ENCODE assay signal across 14 cellular contexts in genomic region chr1:203199002-203199401, GRCh38. TPM values are rescaled to one million over a fixed set of nuclear protein-coding genes. Genes with fewer than 3 reads are reported as not detected.
"Had no signal": no experiment of that assay in that cellular context is flagged by ENCODE, and none has a peak within 500 bp of the region (broad histone marks: within the 10 kb centered on the region; RNA-seq: fewer than 3 reads in every experiment).

No MANE protein-coding gene starts in this region.

- H3K4me2 ChIP-seq: neural progenitor cell had no signal

- DNase-seq: activated CD4-positive, alpha-beta T cell treated with anti-CD3 and anti-CD28 coated beads for 48 hours; activated naive CD4-positive, alpha-beta T cell treated with anti-CD3 and anti-CD28 coated beads, Interleukin-2, amount 10 ng/mL, durations not matched to agents 7 days and 5 days; foreskin keratinocyte; heart right ventricle; small intestine; T-cell; transverse colon had no signal

- H3K27me3 ChIP-seq: neural progenitor cell, transverse colon had no signal

- H3K4me3 ChIP-seq: heart right ventricle, neural progenitor cell, SK-N-MC, transverse colon had no signal

- H3K4me1 ChIP-seq: foreskin keratinocyte, neural progenitor cell had no signal

- H3K36me3 ChIP-seq: heart right ventricle, neural progenitor cell, transverse colon had no signal

- H2AFZ ChIP-seq: neural progenitor cell had no signal

- H3K27ac ChIP-seq: foreskin keratinocyte, neural progenitor cell, SK-N-MC had no signal

- ATAC-seq: foreskin keratinocyte, T-cell had no signal

- H3K9me3 ChIP-seq: heart right ventricle, transverse colon had no signal

- FAIRE-seq: endometrium, islet of Langerhans, small intestine had no signal

- H3K9ac ChIP-seq: neural progenitor cell had no signal

RNA-seq across cellular contexts. Expression of gene CHI3L1, which starts 12.5 kb away (rescaled TPM):
- total RNA-seq: foreskin keratinocyte had no signal
- polyA plus RNA-seq: foreskin keratinocyte had no signal

RNA-seq across cellular contexts. Expression of gene MYBPH, which starts 23.4 kb away (rescaled TPM):
- total RNA-seq: cerebellum, esophagus mucosa, foreskin keratinocyte, heart right ventricle, T-cell, transverse colon had no signal
- polyA plus RNA-seq: foreskin keratinocyte, heart right ventricle, liver, small intestine had no signal

RNA-seq across cellular contexts. Expression of gene CHIT1, which starts 30.5 kb away (rescaled TPM):
- total RNA-seq: foreskin keratinocyte had no signal
- polyA plus RNA-seq: foreskin keratinocyte, heart right ventricle had no signal
